28 cellular contexts compared by ENCODE assay signal in genomic region chr7:116854132-116854531, GRCh38.
"Had no signal": no experiment of that assay in that cellular context is flagged by ENCODE, and none has a peak within 500 bp of the region (broad histone marks: within the 10 kb centered on the region; RNA-seq: fewer than 3 reads in every experiment).

No MANE protein-coding gene starts in this region.

- H3K4me3 Mint-ChIP-seq: activated CD4-positive, alpha-beta memory T cell treated with anti-CD3 and anti-CD28 coated beads for 36 hours; activated CD4-positive, alpha-beta T cell treated with anti-CD3 and anti-CD28 coated beads for 36 hours; activated CD4-positive, alpha-beta T cell treated with anti-CD3 and anti-CD28 coated beads, Interleukin-2, amount 10 ng/mL, durations not matched to agents 24 days and 14 days; activated naive CD4-positive, alpha-beta T cell treated with anti-CD3 and anti-CD28 coated beads for 36 hours; activated naive CD4-positive, alpha-beta T cell treated with anti-CD3 and anti-CD28 coated beads, Interleukin-2, amount 50 U/mL, for 24 hours; activated naive CD8-positive, alpha-beta T cell treated with anti-CD3 and anti-CD28 coated beads for 36 hours; activated T-cell treated with anti-CD3 and anti-CD28 coated beads, Interleukin-2, amount 50 U/mL, for 4 hours; activated T-helper 17 cell treated with anti-CD3 and anti-CD28 coated beads, Interleukin-2, amount 50 U/mL, for 72 hours; central memory CD8-positive, alpha-beta T cell; dendritic cell treated with granulocyte-macrophage colony-stimulating factor and Interleukin-4, amounts not matched to agents 40 ng/mL and 50 ng/mL, for 4 days had no signal

- H3K9me3 Mint-ChIP-seq: activated CD4-positive, alpha-beta memory T cell treated with anti-CD3 and anti-CD28 coated beads for 36 hours; activated CD4-positive, alpha-beta T cell treated with anti-CD3 and anti-CD28 coated beads, Interleukin-2, amount 10 ng/mL, durations not matched to agents 24 days and 14 days; activated naive CD4-positive, alpha-beta T cell treated with anti-CD3 and anti-CD28 coated beads for 36 hours; activated naive CD4-positive, alpha-beta T cell treated with anti-CD3 and anti-CD28 coated beads, Interleukin-2, amount 50 U/mL, for 24 hours; activated naive CD8-positive, alpha-beta T cell treated with anti-CD3 and anti-CD28 coated beads for 36 hours; activated T-cell treated with anti-CD3 and anti-CD28 coated beads, Interleukin-2, amount 50 U/mL, for 4 hours; activated T-helper 17 cell treated with anti-CD3 and anti-CD28 coated beads, Interleukin-2, amount 50 U/mL, for 72 hours; central memory CD8-positive, alpha-beta T cell; dendritic cell treated with granulocyte-macrophage colony-stimulating factor and Interleukin-4, amounts not matched to agents 40 ng/mL and 50 ng/mL, for 4 days had no signal

- H3K27ac ChIP-seq: brain microvascular endothelial cell, coronary artery, dorsolateral prefrontal cortex, esophagus muscularis mucosa, foreskin keratinocyte, gastrocnemius medialis, heart left ventricle had no signal

- H3K9me3 ChIP-seq: esophagus muscularis mucosa, gastrocnemius medialis, heart left ventricle had no signal

- ATAC-seq: activated CD4-positive, alpha-beta T cell treated with anti-CD3 and anti-CD28 coated beads for 36 hours; activated T-cell treated with anti-CD3 and anti-CD28 coated beads, Interleukin-2, amount 50 U/mL, for 4 hours; activated T-helper 17 cell treated with anti-CD3 and anti-CD28 coated beads, Interleukin-2, amount 50 U/mL, for 72 hours; foreskin keratinocyte; gastrocnemius medialis; heart left ventricle had no signal

- H3K4me3 ChIP-seq: coronary artery, dorsolateral prefrontal cortex, esophagus muscularis mucosa, gastrocnemius medialis, heart left ventricle had no signal

- H3K27me3 ChIP-seq: brain microvascular endothelial cell, esophagus muscularis mucosa, foreskin keratinocyte, gastrocnemius medialis had no signal

- H3K27ac Mint-ChIP-seq: activated CD4-positive, alpha-beta memory T cell treated with anti-CD3 and anti-CD28 coated beads for 36 hours; activated CD4-positive, alpha-beta T cell treated with anti-CD3 and anti-CD28 coated beads for 36 hours; activated CD4-positive, alpha-beta T cell treated with anti-CD3 and anti-CD28 coated beads, Interleukin-2, amount 10 ng/mL, durations not matched to agents 24 days and 14 days; activated naive CD4-positive, alpha-beta T cell treated with anti-CD3 and anti-CD28 coated beads for 36 hours; activated naive CD4-positive, alpha-beta T cell treated with anti-CD3 and anti-CD28 coated beads, Interleukin-2, amount 50 U/mL, for 24 hours; activated naive CD8-positive, alpha-beta T cell treated with anti-CD3 and anti-CD28 coated beads for 36 hours; activated T-helper 17 cell treated with anti-CD3 and anti-CD28 coated beads, Interleukin-2, amount 50 U/mL, for 72 hours had no signal

- H3K36me3 Mint-ChIP-seq: activated naive CD4-positive, alpha-beta T cell treated with anti-CD3 and anti-CD28 coated beads, Interleukin-2, amount 50 U/mL, for 24 hours; activated naive CD8-positive, alpha-beta T cell treated with anti-CD3 and anti-CD28 coated beads for 36 hours had no signal

- FAIRE-seq: astrocyte, bronchial epithelial cell had no signal

- DNase-seq: activated CD4-positive, alpha-beta memory T cell treated with anti-CD3 and anti-CD28 coated beads for 36 hours; activated CD4-positive, alpha-beta T cell treated with anti-CD3 and anti-CD28 coated beads for 36 hours; activated CD4-positive, alpha-beta T cell treated with anti-CD3 and anti-CD28 coated beads, Interleukin-2, amount 10 ng/mL, durations not matched to agents 24 days and 14 days; activated CD4-positive, CD25-positive, alpha-beta regulatory T cell; activated CD4-positive, CD25-positive, alpha-beta regulatory T cell treated with anti-CD3 and anti-CD28 coated beads, Interleukin-2, amount 50 U/mL, for 72 hours; activated CD8-positive, alpha-beta memory T cell treated with anti-CD3 and anti-CD28 coated beads for 24 hours; activated effector memory CD4-positive, alpha-beta T cell treated with anti-CD3 and anti-CD28 coated beads, Interleukin-2, amount 50 U/mL, for 16 hours; activated naive CD4-positive, alpha-beta T cell treated with anti-CD3 and anti-CD28 coated beads for 36 hours; activated naive CD8-positive, alpha-beta T cell treated with anti-CD3 and anti-CD28 coated beads for 36 hours; activated T-cell treated with anti-CD3 and anti-CD28 coated beads, Interleukin-2, amount 50 U/mL, for 4 hours; amniotic stem cell; anterior cingulate cortex; brain microvascular endothelial cell; dorsolateral prefrontal cortex; effector memory CD4-positive, alpha-beta T cell; erythroblast; foreskin keratinocyte; gastrocnemius medialis; glutamatergic neuron; heart left ventricle had no signal

- H3K4me1 ChIP-seq: esophagus muscularis mucosa, foreskin keratinocyte, gastrocnemius medialis, heart left ventricle had no signal

- H3K36me3 ChIP-seq: brain microvascular endothelial cell, esophagus muscularis mucosa, gastrocnemius medialis, heart left ventricle had no signal

- H3K4me1 Mint-ChIP-seq: activated naive CD4-positive, alpha-beta T cell treated with anti-CD3 and anti-CD28 coated beads, Interleukin-2, amount 50 U/mL, for 24 hours; activated naive CD8-positive, alpha-beta T cell treated with anti-CD3 and anti-CD28 coated beads for 36 hours; activated T-helper 17 cell treated with anti-CD3 and anti-CD28 coated beads, Interleukin-2, amount 50 U/mL, for 72 hours; central memory CD8-positive, alpha-beta T cell had no signal
